In the genomic region with DNA sequence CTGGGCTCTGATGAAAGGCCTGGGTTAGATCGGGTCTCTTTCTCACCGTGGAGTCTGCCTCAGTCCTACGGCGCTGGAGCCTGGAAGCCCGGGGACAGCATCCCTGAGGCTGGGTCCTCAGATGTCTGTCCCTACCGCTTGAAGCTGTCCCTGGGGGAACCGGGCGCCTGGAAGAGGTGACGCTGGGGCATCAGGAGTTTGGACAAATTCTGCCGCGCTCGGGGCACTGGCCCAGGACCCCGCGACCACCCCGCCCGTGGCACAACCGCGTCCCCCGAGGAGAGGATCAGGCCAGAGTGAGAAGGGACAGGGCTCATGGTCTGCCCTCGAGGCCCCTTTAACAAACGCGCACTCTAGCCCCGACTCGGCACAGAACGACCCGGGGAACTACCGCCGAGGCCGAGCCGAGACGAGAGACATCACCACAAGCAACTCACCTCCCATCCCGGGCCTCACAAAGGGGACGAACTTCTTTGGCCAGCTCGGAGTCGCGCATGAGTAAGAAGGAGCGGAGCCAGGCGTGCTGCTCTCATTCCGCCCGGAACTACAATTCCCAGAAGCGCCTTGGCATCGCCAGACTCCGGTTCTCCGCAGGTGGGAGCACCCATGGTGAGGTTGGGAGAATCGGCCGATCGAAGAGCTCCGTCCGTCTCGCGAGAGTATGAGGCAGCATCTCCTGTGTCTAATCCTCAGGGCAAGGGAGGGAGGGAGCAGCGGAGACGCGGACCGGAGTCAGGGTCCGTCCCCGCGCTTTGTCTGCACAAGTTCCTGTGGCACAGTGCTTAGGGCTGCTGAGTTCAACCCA, we compare ENCODE assay signal across 8 cellular contexts. TPM values are rescaled to one million over a fixed set of nuclear protein-coding genes. Genes with fewer than 3 reads are reported as not detected.
DNase-seq lines count a peak whose midpoint lies in the region; ATAC-seq and TF ChIP-seq lines count a peak whose summit lies in the region.
"Not testable (repeated sequence)": the region's sequence is repeated elsewhere in the genome, so short reads cannot be mapped to it uniquely, and the experiment has no call there.

A gene (minus strand): TSS at position 548 of the 805 bp plus-strand sequence. CDS start 663 bp downstream, outside the sequence.

- TF ChIP-seq POLR2A in right lobe of liver (IDR thresholded peaks at IDR 0.05): not testable (repeated sequence)

- H3K27ac Mint-ChIP-seq in CD14-positive monocyte: peak within 1 kb of the TSS in 2 of 7 donors; percentile 43 to 70
- H3K27ac Mint-ChIP-seq in activated CD8-positive, alpha-beta T cell treated with anti-CD3 and anti-CD28 coated beads, Interleukin-2, amount 10 ng/mL, durations not matched to agents 7 days and 5 days: peak within 1 kb of the TSS; percentile 88

- intact Hi-C loops in CD14-positive monocyte (cut with micrococcal nuclease); right lobe of liver (cut with DNase I): not testable (repeated sequence)

- H3K4me3 ChIP-seq in right lobe of liver: peak within 1 kb of the TSS; percentile 43 to 47 (median 44)

- peak; percentile 56 for DNase-seq in CD14-positive monocyte (ENCODE audit: low spot score)
- DNase-seq in NCI-H82 (lab: John Stamatoyannopoulos, UW): peak; percentile 99
- DNase-seq in activated CD8-positive, alpha-beta T cell treated with anti-CD3 and anti-CD28 coated beads, Interleukin-2, amount 10 ng/mL, durations not matched to agents 7 days and 5 days: peak; percentile 88
- peak; percentile 71 for DNase-seq in effector CD4-positive, alpha-beta T cell
- peak; percentile 86 to 92 (median 91) for DNase-seq in right lobe of liver
- DNase-seq in stimulated activated CD4-positive, alpha-beta T cell treated with anti-CD3 and anti-CD28 coated beads, Interleukin-2, amount 100 ng/mL, for 4 hours (ENCODE audit: low read depth): peak; percentile 57

- H3K27me3 Mint-ChIP-seq in CD14-positive monocyte (ENCODE audit: low read depth in 3 of 3); activated CD8-positive, alpha-beta T cell treated with anti-CD3 and anti-CD28 coated beads, Interleukin-2, amount 10 ng/mL, durations not matched to agents 7 days and 5 days (ENCODE audit: low read depth): not testable (repeated sequence)

- not testable (repeated sequence) for H3K4me1 Mint-ChIP-seq in CD14-positive monocyte
- H3K4me1 Mint-ChIP-seq in activated CD8-positive, alpha-beta T cell treated with anti-CD3 and anti-CD28 coated beads, Interleukin-2, amount 10 ng/mL, durations not matched to agents 7 days and 5 days (ENCODE audit: low read depth): peaks cover 10% of the 10 kb centered on the region

- not testable (repeated sequence) for TF ChIP-seq CTCF in CD14-positive monocyte (IDR thresholded peaks at IDR 0.05); right lobe of liver (IDR thresholded peaks at IDR 0.05)

- not testable (repeated sequence) for H3K9me3 ChIP-seq in right lobe of liver

- CTCF ChIA-PET in activated CD8-positive, alpha-beta T cell treated with anti-CD3 and anti-CD28 coated beads, Interleukin-2, amount 10 ng/mL, durations not matched to agents 7 days and 5 days (lab: Charles Lee): not testable (repeated sequence)

- not testable (repeated sequence) for H3K27me3 ChIP-seq in right lobe of liver

- H3K4me3 Mint-ChIP-seq in CD14-positive monocyte: peak within 1 kb of the TSS; percentile 56 to 91
- peak within 1 kb of the TSS; percentile 89 for H3K4me3 Mint-ChIP-seq in activated CD8-positive, alpha-beta T cell treated with anti-CD3 and anti-CD28 coated beads, Interleukin-2, amount 10 ng/mL, durations not matched to agents 7 days and 5 days

- POLR2A ChIA-PET in activated CD8-positive, alpha-beta T cell treated with anti-CD3 and anti-CD28 coated beads, Interleukin-2, amount 10 ng/mL, durations not matched to agents 7 days and 5 days (lab: Charles Lee): not testable (repeated sequence)

- H3K36me3 ChIP-seq in right lobe of liver: not testable (repeated sequence)

- 0% methylated on average over 27 of the region's 58 CpGs for WGBS in right lobe of liver (ENCODE audit: insufficient coverage, low coverage, low lambda C conversion rate, missing lambda C conversion rate)

- ATAC-seq in GM19455 (IDR thresholded peaks at IDR 0.05; ENCODE audit: unreplicated experiment): peak; percentile 66
- ATAC-seq in HG03521 (IDR thresholded peaks at IDR 0.05; ENCODE audit: unreplicated experiment): peak; percentile 82
- peak; percentile 99 for ATAC-seq in activated CD8-positive, alpha-beta T cell treated with anti-CD3 and anti-CD28 coated beads, Interleukin-2, amount 10 ng/mL, durations not matched to agents 7 days and 5 days
- ATAC-seq in right lobe of liver: peak; percentile 87 to 99 (median 98)

- H3K27ac ChIP-seq in right lobe of liver: not testable (repeated sequence)

- not testable (repeated sequence) for H3K36me3 Mint-ChIP-seq in CD14-positive monocyte
- H3K36me3 Mint-ChIP-seq in activated CD8-positive, alpha-beta T cell treated with anti-CD3 and anti-CD28 coated beads, Interleukin-2, amount 10 ng/mL, durations not matched to agents 7 days and 5 days (ENCODE audit: low read depth): peaks cover 18% of the 10 kb centered on the region

- H3K4me1 ChIP-seq in right lobe of liver: not testable (repeated sequence)

- H3K9me3 Mint-ChIP-seq in CD14-positive monocyte; activated CD8-positive, alpha-beta T cell treated with anti-CD3 and anti-CD28 coated beads, Interleukin-2, amount 10 ng/mL, durations not matched to agents 7 days and 5 days (ENCODE audit: insufficient read depth): not testable (repeated sequence)

RNA-seq across cellular contexts. Expression of the gene that starts here (rescaled TPM):
- polyA plus RNA-seq in CD14-positive monocyte: not detected
- total RNA-seq in activated CD8-positive, alpha-beta T cell treated with anti-CD3 and anti-CD28 coated beads, Interleukin-2, amount 10 ng/mL, durations not matched to agents 7 days and 5 days: 1 to 10 TPM; 4.4 to 5.8 TPM
- total RNA-seq in right lobe of liver: 1 to 10 TPM in 3 of 6 experiments, under 1 TPM in 3; 0.44 to 1.6 (median 1.1) TPM

Comparison
In these comparisons a context has a peak if more than half of its experiments do, and no peak if none do; other contexts are left out.
1. Peak in DNase-seq in CD14-positive monocyte; RNA of the gene not detected or under 1 TPM.